In the genomic region with DNA sequence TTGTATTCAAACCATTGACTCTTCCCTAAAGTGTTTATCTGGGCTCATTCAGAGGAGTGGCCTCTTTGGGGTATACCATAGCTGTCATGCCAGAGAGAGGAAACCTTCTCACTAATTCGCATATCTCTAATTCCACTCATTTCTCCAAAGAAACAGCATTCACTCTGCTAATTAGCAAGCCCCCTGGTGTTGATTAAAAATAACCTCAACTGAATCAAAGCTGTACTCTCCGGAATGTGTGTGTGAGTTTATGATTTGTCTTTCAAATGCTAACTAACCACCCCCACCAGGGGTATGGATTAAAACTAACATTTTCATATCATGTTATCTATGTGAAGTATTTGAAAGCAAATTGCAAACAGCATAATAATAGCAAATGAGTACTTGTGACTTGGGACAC, we compare ENCODE assay signal across 1 cellular context.
TF ChIP-seq lines count a peak whose summit lies in the region.

No MANE protein-coding gene starts in this region.

TF ChIP-seq in HEK293, 187 proteins besides CTCF, POLR2A, EP300 and RAD21 (continued from another document):
- TF ChIP-seq, protein P1, sequence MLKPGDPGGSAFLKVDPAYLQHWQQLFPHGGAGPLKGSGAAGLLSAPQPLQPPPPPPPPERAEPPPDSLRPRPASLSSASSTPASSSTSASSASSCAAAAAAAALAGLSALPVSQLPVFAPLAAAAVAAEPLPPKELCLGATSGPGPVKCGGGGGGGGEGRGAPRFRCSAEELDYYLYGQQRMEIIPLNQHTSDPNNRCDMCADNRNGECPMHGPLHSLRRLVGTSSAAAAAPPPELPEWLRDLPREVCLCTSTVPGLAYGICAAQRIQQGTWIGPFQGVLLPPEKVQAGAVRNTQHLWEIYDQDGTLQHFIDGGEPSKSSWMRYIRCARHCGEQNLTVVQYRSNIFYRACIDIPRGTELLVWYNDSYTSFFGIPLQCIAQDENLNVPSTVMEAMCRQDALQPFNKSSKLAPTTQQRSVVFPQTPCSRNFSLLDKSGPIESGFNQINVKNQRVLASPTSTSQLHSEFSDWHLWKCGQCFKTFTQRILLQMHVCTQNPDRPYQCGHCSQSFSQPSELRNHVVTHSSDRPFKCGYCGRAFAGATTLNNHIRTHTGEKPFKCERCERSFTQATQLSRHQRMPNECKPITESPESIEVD (tag by site-specific recombination; IDR thresholded peaks at IDR 0.05) = peak; percentile 45; the same call in 1 of the 2 replicates
- TF ChIP-seq PRDM10 (tag by site-specific recombination; IDR thresholded peaks at IDR 0.05) (peak; percentile 62), ZNF366 (tag by site-specific recombination; conservative IDR thresholded peaks at IDR 0.05) (no peak), ZNF214 (tag by site-specific recombination; IDR thresholded peaks at IDR 0.05; ENCODE audit: borderline replicate concordance) (no peak), ZNF391 (tag by site-specific recombination; IDR thresholded peaks at IDR 0.05; ENCODE audit: borderline replicate concordance, low read depth) (no peak), ZNF600 (tag by site-specific recombination; IDR thresholded peaks at IDR 0.05) (no peak)
